Comparison of ENCODE assay signal across 18 cellular contexts in genomic region chr15:63350178-63350621, GRCh38. TPM values are rescaled to one million over a fixed set of nuclear protein-coding genes. Genes with fewer than 3 reads are reported as not detected.
DNase-seq lines count a peak whose midpoint lies in the region; ATAC-seq and TF ChIP-seq lines count a peak whose summit lies in the region.
"Had no signal": no experiment of that assay in that cellular context is flagged by ENCODE, and none has a peak within 500 bp of the region (broad histone marks: within the 10 kb centered on the region; RNA-seq: fewer than 3 reads in every experiment).

No MANE protein-coding gene starts in this region.

- H3K27ac ChIP-seq in ACC112 (ENCODE audit: low read depth, low read length) = peak overlapping the region; percentile 96
- H3K27ac ChIP-seq in Karpas-422 (ENCODE audit: low read length) = no peak overlapping the region

- DNase-seq in choroid plexus epithelial cell (ENCODE audit: low read depth) = peak; percentile 24
- peak; percentile 80 for DNase-seq in left ventricle myocardium superior
- peak; percentile 23 for DNase-seq in renal cortical epithelial cell (ENCODE audit: low read depth)
- no peak for DNase-seq in Karpas-422
- DNase-seq in GOT3 (lab: John Stamatoyannopoulos, UW) = no peak
- no peak for DNase-seq in A172 (ENCODE audit: low spot score)
- no peak for DNase-seq in chondrocyte (ENCODE audit: low spot score)
- DNase-seq: CD4-positive, alpha-beta memory T cell; MV-4-11; NCI-H2081 treated with DMSO at 0.1 percent for 48 hours; NCI-H82; small intestine; stimulated activated naive CD4-positive, alpha-beta T cell had no signal

- TF ChIP-seq CTCF in choroid plexus epithelial cell (conservative IDR thresholded peaks at IDR 0.05; ENCODE audit: low read depth, low read length) (no peak), chondrocyte (IDR thresholded peaks at IDR 0.05) (no peak)

- H3K4me1 ChIP-seq in ACC112 (ENCODE audit: control insufficient read depth, insufficient read depth, low read length, unreplicated experiment) (peaks cover 45% of the 10 kb centered on the region), Karpas-422 (ENCODE audit: low read length) (peaks cover 4% of the 10 kb centered on the region; the same call in 1 of the 2 replicates)

- no peak overlapping the region for H3K9ac ChIP-seq in Karpas-422 (ENCODE audit: low read length)

- peaks cover 1% of the 10 kb centered on the region for H3K36me3 Mint-ChIP-seq in chondrocyte (ENCODE audit: low read depth)
- H3K36me3 Mint-ChIP-seq: activated naive CD8-positive, alpha-beta T cell; CD4-positive, alpha-beta memory T cell had no signal

- H3K9me3 Mint-ChIP-seq in chondrocyte (ENCODE audit: low read depth) = no peaks in the 10 kb centered on the region
- H3K9me3 Mint-ChIP-seq: CD4-positive, alpha-beta memory T cell; central memory CD8-positive, alpha-beta T cell; neural crest cell; T-helper 2 cell treated with Interferon-gamma antibody and Interleukin-4, amounts not matched to agents 5 μg/mL and 100 μg/mL, for 36 hours had no signal

- no peak overlapping the region for H3K4me2 ChIP-seq in Karpas-422 (ENCODE audit: low read depth, low read length, poor library complexity, severe bottlenecking)

- no peaks in the 10 kb centered on the region for H3K27me3 ChIP-seq in ACC112 (ENCODE audit: insufficient read depth, low read length)
- H3K27me3 ChIP-seq in Karpas-422 (ENCODE audit: low read length) = no peaks in the 10 kb centered on the region

- peaks cover 38% of the 10 kb centered on the region for H3K4me1 Mint-ChIP-seq in chondrocyte (ENCODE audit: low read depth)
- H3K4me1 Mint-ChIP-seq: CD4-positive, alpha-beta memory T cell; central memory CD8-positive, alpha-beta T cell had no signal

- H3K27ac Mint-ChIP-seq in chondrocyte (ENCODE audit: unreplicated experiment) = no peak overlapping the region
- H3K27ac Mint-ChIP-seq: activated naive CD8-positive, alpha-beta T cell; CD4-positive, alpha-beta memory T cell; T-helper 2 cell treated with Interferon-gamma antibody and Interleukin-4, amounts not matched to agents 5 μg/mL and 100 μg/mL, for 36 hours had no signal

- no peaks in the 10 kb centered on the region for H3K9me3 ChIP-seq in Karpas-422 (ENCODE audit: low read length)

- ATAC-seq in left ventricle myocardium superior = peak; percentile 96

- no peak overlapping the region for H3K4me3 Mint-ChIP-seq in chondrocyte (ENCODE audit: unreplicated experiment)
- H3K4me3 Mint-ChIP-seq: activated naive CD8-positive, alpha-beta T cell; CD4-positive, alpha-beta memory T cell; central memory CD8-positive, alpha-beta T cell; neural crest cell; T-helper 2 cell treated with Interferon-gamma antibody and Interleukin-4, amounts not matched to agents 5 μg/mL and 100 μg/mL, for 36 hours had no signal

- intact Hi-C loops in left ventricle myocardium superior (cut with micrococcal nuclease) = no loop called here

- H3K79me2 ChIP-seq in ACC112 (ENCODE audit: control insufficient read depth, insufficient read depth, low read length, unreplicated experiment) (peaks cover 15% of the 10 kb centered on the region), Karpas-422 (ENCODE audit: low read length) (no peaks in the 10 kb centered on the region)

- no peaks in the 10 kb centered on the region for H4K20me1 ChIP-seq in Karpas-422 (ENCODE audit: insufficient read depth, low read depth, low read length)

- H3K9me2 ChIP-seq in Karpas-422 (replicated peaks; ENCODE audit: insufficient read depth, low read length) = no peaks in the 10 kb centered on the region

- H3K36me3 ChIP-seq in ACC112 (ENCODE audit: insufficient read depth, low read length) = peaks cover 4% of the 10 kb centered on the region; the same call in 1 of the 2 replicates
- no peaks in the 10 kb centered on the region for H3K36me3 ChIP-seq in Karpas-422 (ENCODE audit: insufficient read depth, low read length)

- H3K27me3 Mint-ChIP-seq in chondrocyte (ENCODE audit: low read depth) = no peaks in the 10 kb centered on the region
- H3K27me3 Mint-ChIP-seq: activated naive CD8-positive, alpha-beta T cell; CD4-positive, alpha-beta memory T cell had no signal

- no peak overlapping the region for H3K4me3 ChIP-seq in ACC112 (ENCODE audit: low read depth, low read length)
- H3K4me3 ChIP-seq in choroid plexus epithelial cell (ENCODE audit: low read depth, low read length) = no peak overlapping the region
- H3K4me3 ChIP-seq in Karpas-422 (ENCODE audit: low read length) = no peak overlapping the region

- H2AFZ ChIP-seq in ACC112 (ENCODE audit: low read length, unreplicated experiment) (no peak overlapping the region), Karpas-422 (ENCODE audit: low read length) (no peak overlapping the region)

RNA-seq across cellular contexts. Expression of gene CA12, which starts 31.4 kb away (rescaled TPM):
- total RNA-seq in left ventricle myocardium superior = 0.74 TPM
- total RNA-seq in renal cortical epithelial cell = 19.6 and 26.4 TPM in 2 replicates
- not detected in 2 replicates for total RNA-seq in Karpas-422 (2014; rRNA removed; shearing (Covaris generic); ENCODE audit: low replicate concordance)
- 0.45 and 1.3 TPM in 2 replicates for total RNA-seq in A172 (2014; rRNA removed; shearing (Covaris generic))
- 6.7 to 7.9 TPM (median 6.9 TPM) in 3 replicates for total RNA-seq in chondrocyte
- total RNA-seq: CD4-positive, alpha-beta memory T cell had no signal

Comparison
In these comparisons a context has a peak if more than half of its experiments do, and no peak if none do; other contexts are left out.
1. DNase-seq: peak in choroid plexus epithelial cell (single experiment), left ventricle myocardium superior (single experiment) and renal cortical epithelial cell (single experiment); none in Karpas-422 (single experiment), GOT3 (single experiment), A172 (single experiment) and chondrocyte (single experiment).